ENCODE assay signal across 8 cellular contexts in the genomic region with DNA sequence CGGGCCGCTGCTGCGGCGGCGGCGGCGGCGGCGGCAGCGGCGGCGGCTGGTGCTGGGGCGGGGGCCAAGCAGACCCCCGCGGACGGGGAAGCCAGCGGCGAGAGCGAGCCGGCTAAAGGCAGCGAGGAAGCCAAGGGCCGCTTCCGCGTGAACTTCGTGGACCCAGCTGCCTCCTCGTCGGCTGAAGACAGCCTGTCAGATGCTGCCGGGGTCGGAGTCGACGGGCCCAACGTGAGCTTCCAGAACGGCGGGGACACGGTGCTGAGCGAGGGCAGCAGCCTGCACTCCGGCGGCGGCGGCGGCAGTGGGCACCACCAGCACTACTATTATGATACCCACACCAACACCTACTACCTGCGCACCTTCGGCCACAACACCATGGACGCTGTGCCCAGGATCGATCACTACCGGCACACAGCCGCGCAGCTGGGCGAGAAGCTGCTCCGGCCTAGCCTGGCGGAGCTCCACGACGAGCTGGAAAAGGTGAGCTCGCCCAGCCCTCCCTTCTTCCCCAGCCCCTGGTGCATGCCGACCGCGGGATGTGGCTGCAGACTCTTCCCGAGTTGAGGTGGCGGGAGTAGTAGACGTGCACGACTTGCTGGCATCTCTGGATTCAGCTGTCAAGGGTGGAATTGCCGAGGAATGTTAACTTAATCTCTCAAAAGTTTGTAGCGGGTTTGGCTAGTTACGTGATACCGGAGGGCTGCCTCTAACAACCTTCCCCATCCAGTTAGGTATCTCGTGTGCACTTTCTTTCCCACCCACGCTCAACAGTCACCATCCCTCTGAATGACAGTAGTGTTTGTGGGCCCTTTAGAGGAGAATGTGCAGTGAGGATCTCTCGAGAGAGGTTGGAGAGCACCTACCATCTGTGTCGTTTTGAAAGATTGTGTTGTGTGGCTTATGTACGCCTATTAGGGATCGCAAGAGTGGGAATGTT. TPM values are rescaled to one million over a fixed set of nuclear protein-coding genes. Genes with fewer than 3 reads are reported as not detected.
DNase-seq lines count a peak whose midpoint lies in the region; ATAC-seq and TF ChIP-seq lines count a peak whose summit lies in the region.

No MANE protein-coding gene starts in this region.

- TF ChIP-seq CTCF in OCI-LY1 (IDR thresholded peaks at IDR 0.05; ENCODE audit: low read length) (no peak), foreskin fibroblast (IDR thresholded peaks at IDR 0.05; ENCODE audit: low read depth, low read length) (no peak), neural progenitor cell (IDR thresholded peaks at IDR 0.05) (no peak)

- H3K79me2 ChIP-seq in OCI-LY1 (ENCODE audit: insufficient read depth, low read length) (peaks cover 75% of the 10 kb centered on the region), neural progenitor cell (ENCODE audit: low read depth) (peaks cover 21% of the 10 kb centered on the region)

- no peaks in the 10 kb centered on the region for H3K9me3 Mint-ChIP-seq in neural progenitor cell

- H3K36me3 Mint-ChIP-seq in neural progenitor cell = peaks cover 17% of the 10 kb centered on the region

- ATAC-seq in HG02973 (IDR thresholded peaks at IDR 0.05; ENCODE audit: unreplicated experiment) = peak; percentile 8

- H3K4me3 ChIP-seq in OCI-LY1 (ENCODE audit: low read depth, low read length, poor library complexity, severe bottlenecking) (peak overlapping the region; percentile 80), foreskin fibroblast (ENCODE audit: low read depth in 1 of 2, low read length in 2 of 2) (peak overlapping the region; percentile 63 to 90), neural progenitor cell (peak overlapping the region; percentile 89)

- no peaks in the 10 kb centered on the region for H3K27me3 Mint-ChIP-seq in neural progenitor cell (ENCODE audit: insufficient read depth, low read depth)

- DNase-seq in NCI-H2171 treated with DMSO at 0.1 percent for 48 hours (lab: John Stamatoyannopoulos, UW) (peak; percentile 30), NCI-H2171 (lab: John Stamatoyannopoulos, UW) (no peak), foreskin fibroblast (peak; percentile 26 to 51), neural progenitor cell (ENCODE audit: low spot score) (peak; percentile 57)
- DNase-seq in activated T-helper 9 cell treated with anti-CD3 and anti-CD28 coated beads, Interleukin-2, amount 50 U/mL, for 16 hours (ENCODE audit: low read depth) = peak; percentile 24

- H3K4me1 Mint-ChIP-seq in neural progenitor cell = peaks cover 44% of the 10 kb centered on the region

- H3K27ac ChIP-seq in OCI-LY1 (ENCODE audit: low read depth, low read length, poor library complexity, severe bottlenecking) (no peak overlapping the region), neural progenitor cell (no peak overlapping the region), temporal lobe (ENCODE audit: low read depth, low read length) (peak overlapping the region; percentile 59)

- H3K27ac Mint-ChIP-seq in neural progenitor cell = peak overlapping the region; percentile 67

- H3K36me3 ChIP-seq in OCI-LY1 (ENCODE audit: insufficient read depth, low read length) (peaks cover 8% of the 10 kb centered on the region; the same call in 1 of the 2 replicates), neural progenitor cell (no peaks in the 10 kb centered on the region)

- no peaks in the 10 kb centered on the region for H3K9me3 ChIP-seq in OCI-LY1 (ENCODE audit: low read length)
- H3K9me3 ChIP-seq in neural progenitor cell (ENCODE audit: low read depth) = no peaks in the 10 kb centered on the region

- H3K4me2 ChIP-seq in OCI-LY1 (ENCODE audit: low read length) (peak overlapping the region; percentile 99), neural progenitor cell (peak overlapping the region; percentile 88)

- H3K4me3 Mint-ChIP-seq in neural progenitor cell = peak overlapping the region; percentile 96

- H3K9me2 ChIP-seq in OCI-LY1 (ENCODE audit: low read depth, low read length) = no peaks in the 10 kb centered on the region

- H3F3A ChIP-seq in OCI-LY1 (ENCODE audit: insufficient read depth, low read length) = no peaks in the 10 kb centered on the region
- peaks cover 25% of the 10 kb centered on the region for H3F3A ChIP-seq in neural progenitor cell (ENCODE audit: low read depth)

- H3K27me3 ChIP-seq in OCI-LY1 (ENCODE audit: insufficient read depth, low read length) (no peaks in the 10 kb centered on the region), neural progenitor cell (peaks cover 15% of the 10 kb centered on the region)

- H2AFZ ChIP-seq in OCI-LY1 (ENCODE audit: low read length) = no peak overlapping the region
- H2AFZ ChIP-seq in neural progenitor cell (replicated peaks) = peak overlapping the region; percentile 88

- peaks cover 50% of the 10 kb centered on the region for H3K4me1 ChIP-seq in OCI-LY1 (ENCODE audit: insufficient read depth, low read length, severe bottlenecking)
- peaks cover 14% of the 10 kb centered on the region for H3K4me1 ChIP-seq in neural progenitor cell

- peak overlapping the region; percentile 91 for H3K9ac ChIP-seq in OCI-LY1 (ENCODE audit: low read length)
- H3K9ac ChIP-seq in neural progenitor cell = no peak overlapping the region

- H4K20me1 ChIP-seq in OCI-LY1 (ENCODE audit: insufficient read depth, low read length) (no peaks in the 10 kb centered on the region), neural progenitor cell (ENCODE audit: low read depth) (peaks cover 23% of the 10 kb centered on the region)

RNA-seq across cellular contexts. Expression of a gene that starts 0.9 kb away (rescaled TPM):
- total RNA-seq in neural progenitor cell (ENCODE audit: low replicate concordance) (15.6 and 24.6 TPM in 2 replicates), temporal lobe (56.5 TPM)
